In genomic region chr17:1830288-1830687, GRCh38 we compare ENCODE assay signal across 2 cellular contexts.
TF ChIP-seq lines count a peak whose summit lies in the region.

No MANE protein-coding gene starts in this region.

TF ChIP-seq in endothelial cell of umbilical vein, 7 proteins besides CTCF, POLR2A, EP300 and RAD21 (continued from another document):
- TF ChIP-seq JUN (IDR thresholded peaks at IDR 0.05; ENCODE audit: borderline replicate concordance, insufficient read depth, insufficient read length, low read depth) (no peak), POLR2AphosphoS5 (IDR thresholded peaks at IDR 0.05; ENCODE audit: insufficient read depth, low read depth, low read length) (no peak), MYC (IDR thresholded peaks at IDR 0.05; ENCODE audit: low read depth, low read length) (no peak), EZH2 (IDR thresholded peaks at IDR 0.05; ENCODE audit: borderline replicate concordance, low read depth, low read length, severe bottlenecking) (no peak)

TF ChIP-seq in neural cell, 6 proteins besides CTCF, POLR2A, EP300 and RAD21 (continued from another document):
- TF ChIP-seq, protein P1, sequence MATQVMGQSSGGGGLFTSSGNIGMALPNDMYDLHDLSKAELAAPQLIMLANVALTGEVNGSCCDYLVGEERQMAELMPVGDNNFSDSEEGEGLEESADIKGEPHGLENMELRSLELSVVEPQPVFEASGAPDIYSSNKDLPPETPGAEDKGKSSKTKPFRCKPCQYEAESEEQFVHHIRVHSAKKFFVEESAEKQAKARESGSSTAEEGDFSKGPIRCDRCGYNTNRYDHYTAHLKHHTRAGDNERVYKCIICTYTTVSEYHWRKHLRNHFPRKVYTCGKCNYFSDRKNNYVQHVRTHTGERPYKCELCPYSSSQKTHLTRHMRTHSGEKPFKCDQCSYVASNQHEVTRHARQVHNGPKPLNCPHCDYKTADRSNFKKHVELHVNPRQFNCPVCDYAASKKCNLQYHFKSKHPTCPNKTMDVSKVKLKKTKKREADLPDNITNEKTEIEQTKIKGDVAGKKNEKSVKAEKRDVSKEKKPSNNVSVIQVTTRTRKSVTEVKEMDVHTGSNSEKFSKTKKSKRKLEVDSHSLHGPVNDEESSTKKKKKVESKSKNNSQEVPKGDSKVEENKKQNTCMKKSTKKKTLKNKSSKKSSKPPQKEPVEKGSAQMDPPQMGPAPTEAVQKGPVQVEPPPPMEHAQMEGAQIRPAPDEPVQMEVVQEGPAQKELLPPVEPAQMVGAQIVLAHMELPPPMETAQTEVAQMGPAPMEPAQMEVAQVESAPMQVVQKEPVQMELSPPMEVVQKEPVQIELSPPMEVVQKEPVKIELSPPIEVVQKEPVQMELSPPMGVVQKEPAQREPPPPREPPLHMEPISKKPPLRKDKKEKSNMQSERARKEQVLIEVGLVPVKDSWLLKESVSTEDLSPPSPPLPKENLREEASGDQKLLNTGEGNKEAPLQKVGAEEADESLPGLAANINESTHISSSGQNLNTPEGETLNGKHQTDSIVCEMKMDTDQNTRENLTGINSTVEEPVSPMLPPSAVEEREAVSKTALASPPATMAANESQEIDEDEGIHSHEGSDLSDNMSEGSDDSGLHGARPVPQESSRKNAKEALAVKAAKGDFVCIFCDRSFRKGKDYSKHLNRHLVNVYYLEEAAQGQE (IDR thresholded peaks at IDR 0.05; ENCODE audit: borderline replicate concordance): no peak
- TF ChIP-seq POLR2AphosphoS5 (IDR thresholded peaks at IDR 0.05) (no peak), EZH2 (IDR thresholded peaks at IDR 0.05; ENCODE audit: borderline replicate concordance, insufficient read depth, low read length, poor library complexity, severe bottlenecking) (no peak)
TF ChIP-seq in neural cell: peak in this region for 0.
